In the genomic region with DNA sequence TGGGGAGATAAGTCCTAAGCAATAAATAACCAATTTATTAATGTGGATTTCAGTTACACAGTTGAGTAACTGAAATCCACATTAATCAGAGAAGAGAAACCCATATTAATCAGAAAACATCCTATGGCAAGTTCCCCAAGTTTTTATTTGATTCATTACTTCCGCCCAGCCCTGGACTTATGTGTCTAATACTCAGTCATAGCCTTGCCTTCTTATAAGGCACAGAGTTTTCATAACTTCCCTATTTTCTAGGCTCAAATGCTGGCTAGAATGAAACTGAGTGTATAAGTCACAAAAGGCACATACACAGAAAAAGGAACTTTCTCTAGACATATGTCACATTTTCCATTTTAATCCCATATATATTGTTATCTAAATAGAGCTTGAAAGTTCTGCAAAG, we compare ENCODE assay signal across 1 cellular context.
TF ChIP-seq lines count a peak whose summit lies in the region.

No MANE protein-coding gene starts in this region.

TF ChIP-seq in GM23338, 12 proteins besides CTCF, POLR2A, EP300 and RAD21 (continued from another document):
- TF ChIP-seq, protein P1, sequence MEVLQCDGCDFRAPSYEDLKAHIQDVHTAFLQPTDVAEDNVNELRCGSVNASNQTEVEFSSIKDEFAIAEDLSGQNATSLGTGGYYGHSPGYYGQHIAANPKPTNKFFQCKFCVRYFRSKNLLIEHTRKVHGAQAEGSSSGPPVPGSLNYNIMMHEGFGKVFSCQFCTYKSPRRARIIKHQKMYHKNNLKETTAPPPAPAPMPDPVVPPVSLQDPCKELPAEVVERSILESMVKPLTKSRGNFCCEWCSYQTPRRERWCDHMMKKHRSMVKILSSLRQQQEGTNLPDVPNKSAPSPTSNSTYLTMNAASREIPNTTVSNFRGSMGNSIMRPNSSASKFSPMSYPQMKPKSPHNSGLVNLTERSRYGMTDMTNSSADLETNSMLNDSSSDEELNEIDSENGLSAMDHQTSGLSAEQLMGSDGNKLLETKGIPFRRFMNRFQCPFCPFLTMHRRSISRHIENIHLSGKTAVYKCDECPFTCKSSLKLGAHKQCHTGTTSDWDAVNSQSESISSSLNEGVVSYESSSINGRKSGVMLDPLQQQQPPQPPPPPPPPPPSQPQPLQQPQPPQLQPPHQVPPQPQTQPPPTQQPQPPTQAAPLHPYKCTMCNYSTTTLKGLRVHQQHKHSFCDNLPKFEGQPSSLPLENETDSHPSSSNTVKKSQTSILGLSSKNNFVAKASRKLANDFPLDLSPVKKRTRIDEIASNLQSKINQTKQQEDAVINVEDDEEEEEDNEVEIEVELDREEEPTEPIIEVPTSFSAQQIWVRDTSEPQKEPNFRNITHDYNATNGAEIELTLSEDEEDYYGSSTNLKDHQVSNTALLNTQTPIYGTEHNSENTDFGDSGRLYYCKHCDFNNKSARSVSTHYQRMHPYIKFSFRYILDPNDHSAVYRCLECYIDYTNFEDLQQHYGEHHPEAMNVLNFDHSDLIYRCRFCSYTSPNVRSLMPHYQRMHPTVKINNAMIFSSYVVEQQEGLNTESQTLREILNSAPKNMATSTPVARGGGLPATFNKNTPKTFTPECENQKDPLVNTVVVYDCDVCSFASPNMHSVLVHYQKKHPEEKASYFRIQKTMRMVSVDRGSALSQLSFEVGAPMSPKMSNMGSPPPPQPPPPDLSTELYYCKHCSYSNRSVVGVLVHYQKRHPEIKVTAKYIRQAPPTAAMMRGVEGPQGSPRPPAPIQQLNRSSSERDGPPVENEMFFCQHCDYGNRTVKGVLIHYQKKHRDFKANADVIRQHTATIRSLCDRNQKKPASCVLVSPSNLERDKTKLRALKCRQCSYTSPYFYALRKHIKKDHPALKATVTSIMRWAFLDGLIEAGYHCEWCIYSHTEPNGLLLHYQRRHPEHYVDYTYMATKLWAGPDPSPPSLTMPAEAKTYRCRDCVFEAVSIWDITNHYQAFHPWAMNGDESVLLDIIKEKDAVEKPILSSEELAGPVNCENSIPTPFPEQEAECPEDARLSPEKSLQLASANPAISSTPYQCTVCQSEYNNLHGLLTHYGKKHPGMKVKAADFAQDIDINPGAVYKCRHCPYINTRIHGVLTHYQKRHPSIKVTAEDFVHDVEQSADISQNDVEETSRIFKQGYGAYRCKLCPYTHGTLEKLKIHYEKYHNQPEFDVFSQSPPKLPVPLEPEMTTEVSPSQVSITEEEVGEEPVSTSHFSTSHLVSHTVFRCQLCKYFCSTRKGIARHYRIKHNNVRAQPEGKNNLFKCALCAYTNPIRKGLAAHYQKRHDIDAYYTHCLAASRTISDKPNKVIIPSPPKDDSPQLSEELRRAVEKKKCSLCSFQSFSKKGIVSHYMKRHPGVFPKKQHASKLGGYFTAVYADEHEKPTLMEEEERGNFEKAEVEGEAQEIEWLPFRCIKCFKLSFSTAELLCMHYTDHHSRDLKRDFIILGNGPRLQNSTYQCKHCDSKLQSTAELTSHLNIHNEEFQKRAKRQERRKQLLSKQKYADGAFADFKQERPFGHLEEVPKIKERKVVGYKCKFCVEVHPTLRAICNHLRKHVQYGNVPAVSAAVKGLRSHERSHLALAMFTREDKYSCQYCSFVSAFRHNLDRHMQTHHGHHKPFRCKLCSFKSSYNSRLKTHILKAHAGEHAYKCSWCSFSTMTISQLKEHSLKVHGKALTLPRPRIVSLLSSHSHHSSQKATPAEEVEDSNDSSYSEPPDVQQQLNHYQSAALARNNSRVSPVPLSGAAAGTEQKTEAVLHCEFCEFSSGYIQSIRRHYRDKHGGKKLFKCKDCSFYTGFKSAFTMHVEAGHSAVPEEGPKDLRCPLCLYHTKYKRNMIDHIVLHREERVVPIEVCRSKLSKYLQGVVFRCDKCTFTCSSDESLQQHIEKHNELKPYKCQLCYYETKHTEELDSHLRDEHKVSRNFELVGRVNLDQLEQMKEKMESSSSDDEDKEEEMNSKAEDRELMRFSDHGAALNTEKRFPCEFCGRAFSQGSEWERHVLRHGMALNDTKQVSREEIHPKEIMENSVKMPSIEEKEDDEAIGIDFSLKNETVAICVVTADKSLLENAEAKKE (CRISPR knock-in tag; IDR thresholded peaks at IDR 0.05), result no peak
- TF ChIP-seq CREB1 (CRISPR knock-in tag; IDR thresholded peaks at IDR 0.05; ENCODE audit: low read depth) (no peak), STAT1 (IDR thresholded peaks at IDR 0.05; ENCODE audit: unreplicated experiment) (no peak), ZNF114 (CRISPR knock-in tag; IDR thresholded peaks at IDR 0.05) (no peak)
